9 cellular contexts compared by ENCODE assay signal in genomic region chr14:74257988-74258704, GRCh38. TPM values are rescaled to one million over a fixed set of nuclear protein-coding genes. Genes with fewer than 3 reads are reported as not detected.
A peak's percentile ranks its signal among the peaks of the same experiment; 100 is the strongest.
DNase-seq lines count a peak whose midpoint lies in the region; ATAC-seq and TF ChIP-seq lines count a peak whose summit lies in the region.
"Had no signal": no experiment of that assay in that cellular context is flagged by ENCODE, and none has a peak within 500 bp of the region (broad histone marks: within the 10 kb centered on the region; RNA-seq: fewer than 3 reads in every experiment).

No MANE protein-coding gene starts in this region.

- no peak for TF ChIP-seq CTCF in gastroesophageal sphincter (IDR thresholded peaks at IDR 0.05)

- no peak for TF ChIP-seq POLR2A in gastroesophageal sphincter (IDR thresholded peaks at IDR 0.05)

- peaks cover 0 to 19% (median 11%) of the 10 kb centered on the region in 3 donors for H3K4me1 ChIP-seq in gastroesophageal sphincter

- WGBS in gastroesophageal sphincter (ENCODE audit: low coverage in 1 of 2), 2 donors: 1% methylated on average over 19 of the region's 52 CpGs; no CpG with 5 or more reads in 1 of the 2 donors

- peaks cover 35% of the 10 kb centered on the region for H3K27me3 ChIP-seq in gastroesophageal sphincter

- peak overlapping the region in 1 of 4 donors; percentile 49 for H3K27ac ChIP-seq in gastroesophageal sphincter
- H3K27ac ChIP-seq: epithelial cell of prostate had no signal

- H3K9me3 ChIP-seq in gastroesophageal sphincter: no peaks in the 10 kb centered on the region

- no peaks in the 10 kb centered on the region for H3K36me3 ChIP-seq in gastroesophageal sphincter

- no peak for TF ChIP-seq EP300 in gastroesophageal sphincter (IDR thresholded peaks at IDR 0.05)

- peak; percentile 17; the same call in 1 of the 3 replicates for ATAC-seq in SK-N-SH treated with all-trans-retinoic acid at 6 μM for 48 hours
- ATAC-seq in gastroesophageal sphincter: no peak
- ATAC-seq in HG03280 (IDR thresholded peaks at IDR 0.05; ENCODE audit: unreplicated experiment): no peak

- DNase-seq in retina (peak; percentile 70), AG08396 (ENCODE audit: low spot score) (no peak), DMS114 treated with DMSO at 0.1 percent for 48 hours (lab: John Stamatoyannopoulos, UW; ENCODE audit: unreplicated experiment) (no peak), ureter (ENCODE audit: low spot score) (no peak)

- peak overlapping the region; percentile 65 for H3K4me3 ChIP-seq in GM08714 (ENCODE audit: low read length)
- H3K4me3 ChIP-seq in gastroesophageal sphincter: peak overlapping the region; percentile 39 to 67

TF ChIP-seq in SK-N-SH treated with all-trans-retinoic acid at 6 μM for 48 hours, 23 proteins besides CTCF, POLR2A, EP300 and RAD21:
- no peak for TF ChIP-seq SNAI2 (CRISPR knock-in tag; IDR thresholded peaks at IDR 0.05)
- TF ChIP-seq ZC3H10 (CRISPR knock-in tag; IDR thresholded peaks at IDR 0.05): no peak
- TF ChIP-seq ZNF565 (CRISPR knock-in tag; conservative IDR thresholded peaks at IDR 0.05; ENCODE audit: low read depth): no peak

RNA-seq across cellular contexts. Expression of gene VSX2, which starts 18.9 kb away (rescaled TPM):
- total RNA-seq in gastroesophageal sphincter (not detected), ureter (not detected)

RNA-seq across cellular contexts. Expression of gene ABCD4, which starts 44.6 kb away (rescaled TPM):
- total RNA-seq in gastroesophageal sphincter: 10 to 100 TPM; 20.0 to 45.4 (median 33.0) TPM
- 65.3 TPM for total RNA-seq in ureter
